14 cellular contexts compared by ENCODE assay signal in the genomic region with DNA sequence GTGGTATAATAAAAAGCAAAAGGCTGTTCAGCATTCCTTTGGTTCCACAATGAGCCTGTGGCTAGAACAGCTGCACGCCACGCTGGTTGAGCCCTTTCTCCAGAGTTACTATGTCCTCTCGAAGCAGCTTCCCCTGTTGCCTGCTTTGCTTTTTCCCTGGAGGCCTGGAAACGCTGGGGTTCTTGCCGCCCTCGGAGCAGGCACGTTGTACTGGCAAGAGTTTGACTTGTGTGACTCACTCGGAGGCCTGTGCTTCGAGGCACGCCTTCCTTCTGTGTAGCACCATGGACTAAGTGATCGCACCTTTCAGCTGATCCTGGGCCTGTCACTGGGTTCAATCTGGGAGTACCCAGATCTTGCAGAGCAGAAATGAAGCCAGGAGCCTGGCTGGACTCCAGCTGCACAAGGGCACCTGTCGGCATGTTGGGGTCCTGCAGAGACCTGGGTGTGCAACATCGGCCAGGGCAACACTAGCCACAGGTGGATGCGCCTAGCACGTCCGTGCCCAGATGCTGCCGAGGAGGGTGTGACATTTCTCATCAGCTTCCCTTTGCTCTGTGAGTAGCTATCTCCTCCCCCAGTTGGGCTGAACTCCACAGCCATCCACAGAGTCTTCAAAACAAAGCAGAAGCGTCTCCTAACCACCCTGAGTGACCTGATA. TPM values are rescaled to one million over a fixed set of nuclear protein-coding genes. Genes with fewer than 3 reads are reported as not detected.
DNase-seq lines count a peak whose midpoint lies in the region; ATAC-seq and TF ChIP-seq lines count a peak whose summit lies in the region.
"Had no signal": no experiment of that assay in that cellular context is flagged by ENCODE, and none has a peak within 500 bp of the region (broad histone marks: within the 10 kb centered on the region; RNA-seq: fewer than 3 reads in every experiment).

No MANE protein-coding gene starts in this region.

- DNase-seq in AG10803 (ENCODE audit: low read depth) (peak; percentile 85), GM23248 (peak; percentile 77), RKO (ENCODE audit: low spot score) (peak; percentile 20), glomerular visceral epithelial cell (ENCODE audit: extremely low spot score) (peak; percentile 33), NCI-H2196 treated with DMSO at 0.1 percent for 48 hours (lab: John Stamatoyannopoulos, UW; ENCODE audit: unreplicated experiment) (no peak), sciatic nerve (ENCODE audit: low spot score) (no peak), iPS-NIHi7 (ENCODE audit: extremely low spot score) (no peak), SW 1271 (lab: John Stamatoyannopoulos, UW) (no peak)
- DNase-seq: heart right ventricle, mesendoderm, sigmoid colon had no signal

- H3K27ac ChIP-seq in GM23248, result no peak overlapping the region
- H3K27ac ChIP-seq: heart right ventricle, sigmoid colon had no signal

- no peaks in the 10 kb centered on the region for H3K79me2 ChIP-seq in GM23248 (ENCODE audit: insufficient read depth)

- no peak overlapping the region for H3K4me3 ChIP-seq in AG10803 (ENCODE audit: low read length)
- no peak overlapping the region for H3K4me3 ChIP-seq in GM23248
- H3K4me3 ChIP-seq: heart right ventricle, sigmoid colon had no signal

- H3K9me3 ChIP-seq in GM23248 (ENCODE audit: low read depth), result no peaks in the 10 kb centered on the region
- H3K9me3 ChIP-seq: heart right ventricle, sigmoid colon had no signal

- no peak overlapping the region for H3K9ac ChIP-seq in GM23248

- ATAC-seq in sciatic nerve, result no peak
- ATAC-seq: activated T-helper 17 cell treated with anti-CD3 and anti-CD28 coated beads, Interleukin-2, amount 50 U/mL, for 72 hours; Panc1 had no signal

- in situ Hi-C loops in GM23248 (cut with MboI), result no loop called here

- H3K36me3 ChIP-seq in GM23248 (ENCODE audit: low read depth), result no peaks in the 10 kb centered on the region
- H3K36me3 ChIP-seq: heart right ventricle, sigmoid colon had no signal

- intact Hi-C loops in sciatic nerve (cut with DNase I), result no loop called here

- WGBS in GM23248 (ENCODE audit: low coverage in 1 of 2, low lambda C conversion rate in 2 of 2, missing lambda C conversion rate in 2 of 2), 2 experiments, result 37 to 42% methylated on average over 18 of the region's 18 CpGs

- H3K4me1 ChIP-seq in GM23248 (ENCODE audit: insufficient read depth), result peaks cover 4% of the 10 kb centered on the region; the same call in 1 of the 2 replicates

- H3K27me3 ChIP-seq in GM23248 (replicated peaks; ENCODE audit: insufficient read depth), result peaks cover 31% of the 10 kb centered on the region

- no peaks in the 10 kb centered on the region for H3F3A ChIP-seq in GM23248 (ENCODE audit: insufficient read depth)

- H3K4me2 ChIP-seq in GM23248 (ENCODE audit: unreplicated experiment), result no peak overlapping the region

- H3K9me2 ChIP-seq in GM23248 (ENCODE audit: insufficient read depth), result no peaks in the 10 kb centered on the region

- H4K20me1 ChIP-seq in GM23248 (ENCODE audit: insufficient read depth), result no peaks in the 10 kb centered on the region

- H2AFZ ChIP-seq in GM23248, result no peak overlapping the region

- TF ChIP-seq CTCF in AG10803 (conservative IDR thresholded peaks at IDR 0.05; ENCODE audit: low read length), result no peak

RNA-seq across cellular contexts. Expression of a gene that starts 5.3 kb away (rescaled TPM):
- total RNA-seq in GM23248 (2014; rRNA removed; shearing (Covaris generic)), result not detected in 2 replicates
- not detected in 2 replicates for polyA plus RNA-seq in GM23248 (2016; fragmentation: Nextera tagmentation; extraction: Ambion mirVana)
- total RNA-seq in sciatic nerve, result not detected
- total RNA-seq: chondrocyte had no signal

Comparison
In these comparisons a context has a peak if more than half of its experiments do, and no peak if none do; other contexts are left out.
1. DNase-seq: peak in AG10803 (single experiment), GM23248 (single experiment), RKO (single experiment) and glomerular visceral epithelial cell (single experiment); none in NCI-H2196 treated with DMSO at 0.1 percent for 48 hours (single experiment), sciatic nerve (single experiment), iPS-NIHi7 (single experiment) and SW 1271 (0 of 2).